Comparison of ENCODE assay signal across 10 cellular contexts in the genomic region with DNA sequence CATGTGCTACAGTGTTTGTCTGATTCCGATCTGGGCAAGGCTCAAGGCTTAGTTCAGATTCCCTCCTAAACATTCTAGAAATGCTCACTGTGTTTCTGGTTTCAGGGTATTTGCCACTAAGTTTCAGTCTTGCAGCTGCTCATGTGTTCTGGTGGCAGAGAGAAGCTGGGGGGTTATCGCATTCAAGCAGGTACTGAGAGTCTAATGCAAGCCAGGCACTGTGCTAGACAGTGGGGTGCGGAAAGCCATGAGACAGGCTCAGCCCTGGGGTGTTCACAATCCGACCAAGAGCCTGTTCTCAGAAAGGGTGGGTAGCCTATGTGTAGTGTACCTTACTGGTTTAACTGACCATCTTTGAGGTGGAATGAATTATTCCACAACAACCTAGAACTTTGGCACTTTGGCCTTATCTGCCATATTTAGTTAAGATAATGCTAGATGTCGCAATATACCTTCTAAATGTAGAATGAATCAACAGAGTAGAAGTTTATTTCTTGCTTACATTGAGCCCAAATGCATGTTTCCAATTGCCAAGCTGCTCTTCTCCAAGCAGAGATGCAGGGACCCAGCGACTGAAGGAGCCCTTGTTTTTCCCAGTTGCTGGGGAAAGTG.
"Had no signal": no experiment of that assay in that cellular context is flagged by ENCODE, and none has a peak within 500 bp of the region (broad histone marks: within the 10 kb centered on the region; RNA-seq: fewer than 3 reads in every experiment).

No MANE protein-coding gene starts in this region.

- H3K9me3 ChIP-seq: neutrophil, spleen, transverse colon had no signal

- H3K27ac ChIP-seq: neutrophil, spleen, transverse colon had no signal

- DNase-seq: activated CD4-positive, alpha-beta T cell treated with anti-CD3 and anti-CD28 coated beads, Interleukin-2, amount 50 U/mL, for 1 hour; foreskin fibroblast; glutamatergic neuron; posterior cingulate gyrus; spleen; stimulated activated CD4-positive, alpha-beta T cell treated with anti-CD3 and anti-CD28 coated beads, Interleukin-1b, Interleukin-23, amount 100 ng/mL, for 48 hours; T-helper 2 cell; transverse colon had no signal

- H3K4me3 ChIP-seq: spleen, transverse colon had no signal

- H3K27me3 ChIP-seq: spleen, transverse colon had no signal

- ATAC-seq: stimulated activated memory B cell treated with anti-CD40 and anti-IgM and Interleukin-4, amounts not matched to agents 10 μg/mL and 1 μg/mL and 100 μg/mL, for 72 hours had no signal

- H3K4me1 ChIP-seq: spleen had no signal

- H3K36me3 ChIP-seq: neutrophil, spleen, transverse colon had no signal
